ENCODE assay signal across 14 cellular contexts in the genomic region with DNA sequence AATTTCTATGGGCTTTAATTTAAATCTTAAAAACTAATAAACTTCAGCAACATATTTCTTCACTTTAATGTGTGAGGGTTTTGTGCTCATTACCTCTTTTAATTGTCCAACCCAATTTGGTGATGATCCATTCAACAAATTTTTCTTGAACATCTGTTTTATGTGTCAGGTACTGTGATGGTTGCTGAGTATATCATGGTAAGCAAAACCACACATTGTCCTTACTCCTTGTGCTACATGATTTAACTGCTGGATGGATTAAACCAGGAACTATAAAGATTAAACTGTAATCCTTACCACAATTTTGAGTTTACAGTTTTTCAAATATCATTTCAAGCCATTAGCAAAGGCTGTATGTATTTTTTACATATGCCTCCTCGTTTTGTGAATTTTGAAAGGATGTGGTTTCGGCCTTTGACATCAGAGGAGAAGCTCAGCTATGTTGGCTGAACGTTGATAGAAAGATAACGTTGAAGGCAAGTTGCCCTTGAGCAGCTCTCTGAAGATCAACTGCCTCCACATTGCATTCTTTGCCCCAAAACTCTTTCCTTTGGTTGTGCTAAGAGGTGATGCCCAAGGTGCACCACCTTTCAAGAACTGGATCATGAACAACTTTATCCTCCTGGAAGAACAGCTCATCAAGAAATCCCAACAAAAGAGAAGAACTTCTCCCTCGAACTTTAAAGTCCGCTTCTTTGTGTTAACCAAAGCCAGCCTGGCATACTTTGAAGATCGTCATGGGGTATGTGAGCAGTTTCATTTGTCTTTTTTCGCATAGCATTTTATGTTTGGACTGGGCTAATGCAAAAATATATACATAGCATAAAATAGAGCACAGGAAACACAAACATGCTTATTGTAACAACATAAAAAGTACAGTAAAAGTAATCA. TPM values are rescaled to one million over a fixed set of nuclear protein-coding genes. Genes with fewer than 3 reads are reported as not detected.
A peak's percentile ranks its signal among the peaks of the same experiment; 100 is the strongest.
DNase-seq lines count a peak whose midpoint lies in the region; ATAC-seq and TF ChIP-seq lines count a peak whose summit lies in the region.
"Had no signal": no experiment of that assay in that cellular context is flagged by ENCODE, and none has a peak within 500 bp of the region (broad histone marks: within the 10 kb centered on the region; RNA-seq: fewer than 3 reads in every experiment).

A gene (plus strand): TSS at position 467 of the 891 bp plus-strand sequence. CDS start 138 bp downstream, at position 605.

- H3K9me3 Mint-ChIP-seq in CD4-positive, alpha-beta T cell = peaks cover 4% of the 10 kb centered on the region
- peaks cover 3 to 4% of the 10 kb centered on the region in 2 donors for H3K9me3 Mint-ChIP-seq in activated T-cell treated with anti-CD3 and anti-CD28 coated beads, Interleukin-2, amount 50 U/mL, for 72 hours
- H3K9me3 Mint-ChIP-seq in natural killer cell = no peaks in the 10 kb centered on the region

- POLR2A ChIA-PET in CD4-positive, alpha-beta T cell (lab: Charles Lee) = interaction anchor here (0.6 to 7.3 kb wide), 23 partner anchors 7 to 127 kb away, joined by 3 to 148 read pairs (median 7); a partner anchor contains a TSS

- H3K27me3 Mint-ChIP-seq in CD4-positive, alpha-beta T cell = no peaks in the 10 kb centered on the region
- H3K27me3 Mint-ChIP-seq in activated T-cell treated with anti-CD3 and anti-CD28 coated beads, Interleukin-2, amount 50 U/mL, for 72 hours (ENCODE audit: low read depth) = no peaks in the 10 kb centered on the region
- no peaks in the 10 kb centered on the region for H3K27me3 Mint-ChIP-seq in natural killer cell (ENCODE audit: low read depth in 2 of 2)
- H3K27me3 Mint-ChIP-seq: B cell had no signal

- no peak for TF ChIP-seq POLR2A in uterus (IDR thresholded peaks at IDR 0.05)

- H3K4me3 ChIP-seq in uterus = no peak within 1 kb of the TSS
- H3K4me3 ChIP-seq: neural progenitor cell, SJSA1 had no signal

- peak within 1 kb of the TSS; percentile 98 for H3K4me3 Mint-ChIP-seq in CD4-positive, alpha-beta T cell
- H3K4me3 Mint-ChIP-seq in activated T-cell treated with anti-CD3 and anti-CD28 coated beads, Interleukin-2, amount 50 U/mL, for 72 hours = peak within 1 kb of the TSS; percentile 81 to 100
- peak within 1 kb of the TSS; percentile 99 for H3K4me3 Mint-ChIP-seq in natural killer cell
- H3K4me3 Mint-ChIP-seq: B cell, neural progenitor cell had no signal

- H3K27me3 ChIP-seq in CD4-positive, alpha-beta T cell (ENCODE audit: control insufficient read depth, insufficient read depth, low read length) = no peaks in the 10 kb centered on the region
- H3K27me3 ChIP-seq in uterus = no peaks in the 10 kb centered on the region

- DNase-seq in CD4-positive, alpha-beta T cell = peak in 4 of 10 experiments; percentile 29 to 46 (median 34)
- DNase-seq in activated T-cell treated with anti-CD3 and anti-CD28 coated beads, Interleukin-2, amount 50 U/mL, for 72 hours = peak; percentile 36 to 48
- DNase-seq in natural killer cell (peak; percentile 27), uterus (no peak), NCI-H526 (lab: John Stamatoyannopoulos, UW) (no peak), COLO668 (lab: John Stamatoyannopoulos, UW; ENCODE audit: unreplicated experiment) (no peak), medulla oblongata (ENCODE audit: extremely low spot score) (no peak)
- DNase-seq: NCI-H187, NCI-H82 had no signal

- peaks cover 57% of the 10 kb centered on the region for H3K4me1 Mint-ChIP-seq in CD4-positive, alpha-beta T cell (ENCODE audit: low read depth)
- H3K4me1 Mint-ChIP-seq in activated T-cell treated with anti-CD3 and anti-CD28 coated beads, Interleukin-2, amount 50 U/mL, for 72 hours (ENCODE audit: low read depth) = peaks cover 55% of the 10 kb centered on the region
- H3K4me1 Mint-ChIP-seq in natural killer cell = peaks cover 62 to 71% of the 10 kb centered on the region in 2 donors
- H3K4me1 Mint-ChIP-seq: neural progenitor cell had no signal

- intact Hi-C loops in CD4-positive, alpha-beta T cell (cut with DNase I, micrococcal nuclease) = loop anchor here in 1 of 2 experiments (1.0 to 5.0 kb wide), 4 partner anchors 13 to 72 kb away; no protein-coding TSS in a partner anchor
- intact Hi-C loops in natural killer cell (cut with micrococcal nuclease) (loop anchor here (1.0 to 2.0 kb wide), 5 partner anchors 13 to 72 kb away; no protein-coding TSS in a partner anchor), uterus (cut with DNase I; ENCODE audit: low total_unique reads) (no loop called here)

- H3K36me3 Mint-ChIP-seq in CD4-positive, alpha-beta T cell (ENCODE audit: low read depth) = peaks cover 51% of the 10 kb centered on the region
- peaks cover 19 to 52% of the 10 kb centered on the region in 2 donors for H3K36me3 Mint-ChIP-seq in activated T-cell treated with anti-CD3 and anti-CD28 coated beads, Interleukin-2, amount 50 U/mL, for 72 hours (ENCODE audit: insufficient read depth in 2 of 2)
- peaks cover 7% of the 10 kb centered on the region for H3K36me3 Mint-ChIP-seq in natural killer cell
- H3K36me3 Mint-ChIP-seq: neural progenitor cell had no signal

- peak; percentile 76 for ATAC-seq in CD4-positive, alpha-beta T cell (ENCODE audit: poor library complexity)
- peak; percentile 66 to 69 for ATAC-seq in activated T-cell treated with anti-CD3 and anti-CD28 coated beads, Interleukin-2, amount 50 U/mL, for 72 hours (replicated peaks in 1 of 2)
- peak; percentile 84 to 94 (median 86) for ATAC-seq in natural killer cell

- no peaks in the 10 kb centered on the region for H3K9me3 ChIP-seq in CD4-positive, alpha-beta T cell (ENCODE audit: control insufficient read depth, low read length)
- H3K9me3 ChIP-seq in KOPT-K1 (ENCODE audit: insufficient read depth, low read length, poor library complexity, severe bottlenecking) (no peaks in the 10 kb centered on the region), uterus (no peaks in the 10 kb centered on the region)
- H3K9me3 ChIP-seq: breast epithelium, SJSA1 had no signal

- H3K27ac ChIP-seq in CD4-positive, alpha-beta T cell (ENCODE audit: low read depth, low read length) = peak within 1 kb of the TSS; percentile 69
- peak within 1 kb of the TSS; percentile 96 for H3K27ac ChIP-seq in KOPT-K1 (ENCODE audit: low read depth, low read length, poor library complexity, severe bottlenecking)
- H3K27ac ChIP-seq in uterus = no peak within 1 kb of the TSS
- H3K27ac ChIP-seq: breast epithelium, neural progenitor cell, SJSA1 had no signal

- CTCF ChIA-PET in CD4-positive, alpha-beta T cell (lab: Charles Lee) = interaction anchor here (0.9 to 2.6 kb wide), 4 partner anchors 9 to 32 kb away, joined by 3 to 7 read pairs (median 5); no protein-coding TSS in a partner anchor

- H3K36me3 ChIP-seq in KOPT-K1 (ENCODE audit: insufficient read depth, low read length) = peaks cover 24% of the 10 kb centered on the region
- no peaks in the 10 kb centered on the region for H3K36me3 ChIP-seq in uterus
- H3K36me3 ChIP-seq: breast epithelium, neural progenitor cell, SJSA1 had no signal

- peak within 1 kb of the TSS; percentile 96 for H3K27ac Mint-ChIP-seq in CD4-positive, alpha-beta T cell
- H3K27ac Mint-ChIP-seq in activated T-cell treated with anti-CD3 and anti-CD28 coated beads, Interleukin-2, amount 50 U/mL, for 72 hours = peak within 1 kb of the TSS; percentile 100
- H3K27ac Mint-ChIP-seq in natural killer cell = peak within 1 kb of the TSS; percentile 96 to 97
- H3K27ac Mint-ChIP-seq: B cell, neural progenitor cell had no signal

- no peaks in the 10 kb centered on the region for H3K4me1 ChIP-seq in uterus
- H3K4me1 ChIP-seq: breast epithelium, neural progenitor cell, SJSA1 had no signal

- no peak for TF ChIP-seq CTCF in CD4-positive, alpha-beta T cell (IDR thresholded peaks at IDR 0.05)
- TF ChIP-seq CTCF in natural killer cell (IDR thresholded peaks at IDR 0.05) (no peak), uterus (IDR thresholded peaks at IDR 0.05) (no peak)

RNA-seq across cellular contexts. Expression of the gene that starts here (rescaled TPM):
- total RNA-seq in CD4-positive, alpha-beta T cell = 100 to 1,000 TPM; 289 to 292 TPM
- 100 to 1,000 TPM; 289 to 314 TPM for total RNA-seq in activated T-cell treated with anti-CD3 and anti-CD28 coated beads, Interleukin-2, amount 50 U/mL, for 72 hours
- total RNA-seq in natural killer cell (100 to 1,000 TPM; 153 to 188 (median 186) TPM), uterus (1 to 10 TPM in 2 of 4 donors, under 1 TPM in 2; 0.41 to 2.8 (median 1.8) TPM)
- total RNA-seq: SJSA1 had no signal

Comparison
In these comparisons a context has a peak if more than half of its experiments do, and no peak if none do; other contexts are left out.
1. RNA of the gene that starts here (total RNA-seq): 289 to 314 TPM in activated T-cell treated with anti-CD3 and anti-CD28 coated beads, Interleukin-2, amount 50 U/mL, for 72 hours, 289 to 292 TPM in CD4-positive, alpha-beta T cell and 153 to 188 TPM in natural killer cell; 0.41 to 2.8 TPM in uterus; every median in the first group is over 10 times any median in the second.
2. DNase-seq: peak in activated T-cell treated with anti-CD3 and anti-CD28 coated beads, Interleukin-2, amount 50 U/mL, for 72 hours (2 of 2) and natural killer cell (single experiment); none in uterus (0 of 2), NCI-H526 (0 of 2), COLO668 (single experiment) and medulla oblongata (single experiment).
3. H3K27ac ChIP-seq: peak in CD4-positive, alpha-beta T cell (single experiment) and KOPT-K1 (single experiment); none in uterus (0 of 2).
4. Peak in every context shown above with its lines, with median percentiles within 50 percentile points of each other: ATAC-seq, H3K27ac Mint-ChIP-seq and H3K4me3 Mint-ChIP-seq.